8 cellular contexts compared by ENCODE assay signal in genomic region chr17:5031365-5032082, GRCh38. TPM values are rescaled to one million over a fixed set of nuclear protein-coding genes. Genes with fewer than 3 reads are reported as not detected.
DNase-seq lines count a peak whose midpoint lies in the region; ATAC-seq, FAIRE-seq and TF ChIP-seq lines count a peak whose summit lies in the region.

No MANE protein-coding gene starts in this region.

- H3K27ac ChIP-seq in H1 (ENCODE audit: low read depth, low read length) = no peak overlapping the region
- no peak overlapping the region for H3K27ac ChIP-seq in mesenchymal stem cell (ENCODE audit: low read length, poor library complexity, severe bottlenecking)

- H3K18ac ChIP-seq in H1 (ENCODE audit: extremely low read depth, low read length) = no peak overlapping the region; the same call in 1 of the 2 replicates
- H3K18ac ChIP-seq in mesenchymal stem cell (ENCODE audit: low read depth in 1 of 2, low read length in 2 of 2) = no peak overlapping the region

- H2BK5ac ChIP-seq in H1 (ENCODE audit: low read depth, low read length) (no peak overlapping the region), mesenchymal stem cell (ENCODE audit: low read depth, low read length, poor library complexity, severe bottlenecking) (no peak overlapping the region)

- H2BK15ac ChIP-seq in H1 (ENCODE audit: low read length) (no peak overlapping the region; the same call in 1 of the 2 replicates), mesenchymal stem cell (ENCODE audit: low read depth, poor library complexity, severe bottlenecking) (no peak overlapping the region)

- TF ChIP-seq RAD21 in H1 (IDR thresholded peaks at IDR 0.05 in 1 of 2, conservative IDR thresholded peaks at IDR 0.05 in 1 of 2; ENCODE audit: low read depth in 2 of 2, low read length in 2 of 2) = peak; percentile 45 to 60

- no peak overlapping the region for H4K8ac ChIP-seq in H1 (ENCODE audit: extremely low read depth, insufficient read depth, low read length)
- no peak overlapping the region for H4K8ac ChIP-seq in mesenchymal stem cell (ENCODE audit: low read length)

- H3K14ac ChIP-seq in H1 (ENCODE audit: insufficient read length) = no peak overlapping the region
- no peak overlapping the region for H3K14ac ChIP-seq in mesenchymal stem cell (ENCODE audit: low read length in 2 of 2)

- CTCF ChIA-PET in H1 (lab: Charles Lee; ENCODE audit: partially characterized antibody) = interaction anchor here (0.6 to 11.5 kb wide), 13 partner anchors 8 to 53 kb away, joined by 3 to 102 read pairs (median 5); partner anchors contain the start of gene CAMTA2

- H2BK20ac ChIP-seq in H1 (ENCODE audit: low read length) = no peak overlapping the region

- no peak overlapping the region for H4K5ac ChIP-seq in H1 (ENCODE audit: insufficient read length, low read depth, low read length)

- H2AK5ac ChIP-seq in H1 (ENCODE audit: low read depth, low read length) = no peak overlapping the region
- H2AK5ac ChIP-seq in mesenchymal stem cell (ENCODE audit: low read length, severe bottlenecking) = no peak overlapping the region

- H4K20me1 ChIP-seq in H1 (replicated peaks in 1 of 2; ENCODE audit: control insufficient read depth in 1 of 2, insufficient read depth in 2 of 2, low read length in 2 of 2) = no peaks in the 10 kb centered on the region

- no peak overlapping the region for H3K4ac ChIP-seq in H1 (replicated peaks; ENCODE audit: insufficient read length, low read depth, low read length)
- no peak overlapping the region for H3K4ac ChIP-seq in mesenchymal stem cell (ENCODE audit: low read depth in 1 of 2, low read length in 2 of 2)

- DNase-seq in NCI-H82 treated with DMSO at 0.1 percent for 48 hours (lab: John Stamatoyannopoulos, UW; ENCODE audit: unreplicated experiment) = peak; percentile 68
- peak; percentile 93 for DNase-seq in activated CD8-positive, alpha-beta memory T cell treated with anti-CD3 and anti-CD28 coated beads for 24 hours
- peak; percentile 47 to 94 for DNase-seq in H1 (ENCODE audit: low read depth in 1 of 2, low spot score in 2 of 2)
- DNase-seq in mesenchymal stem cell = peak; percentile 84
- DNase-seq in stimulated activated CD4-positive, alpha-beta T cell treated with anti-CD3 and anti-CD28 coated beads, TNF-alpha, amount 100 ng/mL, for 4 hours (ENCODE audit: low read depth in 3 of 3) = peak; percentile 70 to 77 (median 74)

- H3K79me1 ChIP-seq in H1 (ENCODE audit: low read depth, low read length) (no peaks in the 10 kb centered on the region), mesenchymal stem cell (replicated peaks; ENCODE audit: low read length, poor library complexity, severe bottlenecking) (no peaks in the 10 kb centered on the region)

- no peaks in the 10 kb centered on the region for H3K9me3 ChIP-seq in H1 (ENCODE audit: insufficient read depth in 2 of 2, low read depth in 1 of 2, low read length in 1 of 2)
- no peaks in the 10 kb centered on the region for H3K9me3 ChIP-seq in mesenchymal stem cell (ENCODE audit: control insufficient read depth, low read length)

- peak; percentile 70 for ATAC-seq in HG03280 (IDR thresholded peaks at IDR 0.05; ENCODE audit: unreplicated experiment)
- no peak for ATAC-seq in GM19328 (IDR thresholded peaks at IDR 0.05; ENCODE audit: unreplicated experiment)

- TF ChIP-seq EP300 in H1 (IDR thresholded peaks at IDR 0.05; ENCODE audit: borderline replicate concordance in 1 of 2, low read depth in 2 of 2, low read length in 2 of 2) = no peak

- H4K91ac ChIP-seq in H1 (replicated peaks; ENCODE audit: insufficient read length, low read length) = no peak overlapping the region
- no peak overlapping the region for H4K91ac ChIP-seq in mesenchymal stem cell (ENCODE audit: low read length)

- H3K36me3 ChIP-seq in H1 (ENCODE audit: control insufficient read depth in 2 of 4, insufficient read depth in 4 of 4, low read length in 3 of 4) (no peaks in the 10 kb centered on the region), mesenchymal stem cell (ENCODE audit: control insufficient read depth in 1 of 2, insufficient read depth in 2 of 2, low read depth in 1 of 2, low read length in 2 of 2) (no peaks in the 10 kb centered on the region)

- no peak overlapping the region for H2BK12ac ChIP-seq in H1 (ENCODE audit: low read depth, low read length)
- no peak overlapping the region for H2BK12ac ChIP-seq in mesenchymal stem cell (ENCODE audit: low read length in 2 of 2)

- no peaks in the 10 kb centered on the region for H3K79me2 ChIP-seq in H1 (ENCODE audit: control insufficient read depth in 1 of 2, insufficient read depth in 2 of 2, low read length in 2 of 2)

- H3K4me2 ChIP-seq in H1 (ENCODE audit: insufficient read depth in 1 of 2, low read depth in 2 of 2, low read length in 2 of 2) = peak overlapping the region; percentile 42 to 83; a peak in 3 of 4 replicates
- H3K4me2 ChIP-seq in mesenchymal stem cell (ENCODE audit: low read length, poor library complexity, severe bottlenecking) = peak overlapping the region; percentile 8

- H3K23me2 ChIP-seq in H1 (ENCODE audit: low read depth, low read length) = peaks cover 4% of the 10 kb centered on the region; the same call in 1 of the 2 replicates

- H2AFZ ChIP-seq in H1 (ENCODE audit: low read length) = peak overlapping the region; percentile 86
- H2AFZ ChIP-seq in mesenchymal stem cell (ENCODE audit: low read depth, low read length) = no peak overlapping the region

- peak; percentile 84 for FAIRE-seq in H1 (lab: Jason Lieb, UNC)

- POLR2A ChIA-PET in H1 (lab: Charles Lee; ENCODE audit: partially characterized antibody) = interaction anchor here (0.9 to 2.3 kb wide), 6 partner anchors 9 to 64 kb away, joined by 3 to 7 read pairs (median 3); partner anchors contain the start of gene SPAG7

- H3K27me3 ChIP-seq in H1 (replicated peaks in 1 of 4; ENCODE audit: control insufficient read depth in 3 of 4, extremely low read depth in 1 of 4, insufficient read depth in 3 of 4, low read length in 3 of 4) (peaks cover 0 to 14% (median 1%) of the 10 kb centered on the region in 4 experiments; a peak in 5 of 7 replicates), mesenchymal stem cell (ENCODE audit: control insufficient read depth in 1 of 2, insufficient read depth in 1 of 2, low read length in 2 of 2) (peaks cover 6 to 9% of the 10 kb centered on the region in 2 experiments)

- no peak overlapping the region for H3K56ac ChIP-seq in H1 (replicated peaks; ENCODE audit: insufficient read length, low read depth, low read length)

- TF ChIP-seq CTCF in GM12875 (IDR thresholded peaks at IDR 0.05; ENCODE audit: borderline replicate concordance, insufficient read depth, low read depth, low read length) (peak; percentile 82), H1 (IDR thresholded peaks at IDR 0.05; ENCODE audit: control extremely low read depth in 1 of 3, insufficient read depth in 1 of 3, low read depth in 1 of 3, low read length in 3 of 3) (peak; percentile 66 to 82 (median 72))

- H3K23ac ChIP-seq in H1 (ENCODE audit: insufficient read length) = no peak overlapping the region
- H3K23ac ChIP-seq in mesenchymal stem cell (ENCODE audit: low read length in 2 of 2) = no peak overlapping the region

- H2BK120ac ChIP-seq in H1 (replicated peaks; ENCODE audit: low read depth, low read length) (no peak overlapping the region), mesenchymal stem cell (ENCODE audit: low read depth, low read length) (no peak overlapping the region)

- H3K9ac ChIP-seq in H1 (replicated peaks in 1 of 4; ENCODE audit: extremely low read depth in 1 of 4, low read depth in 3 of 4, low read length in 3 of 4) = no peak overlapping the region
- H3K9ac ChIP-seq in mesenchymal stem cell (ENCODE audit: low read length) = peak overlapping the region; percentile 70

- WGBS in H1 (ENCODE audit: extremely low coverage in 1 of 2, insufficient coverage in 1 of 2, insufficient read length in 1 of 2, insufficient replicate concordance in 2 of 2, low coverage in 1 of 2, low lambda C conversion rate in 2 of 2, missing lambda C conversion rate in 1 of 2), 2 experiments = 15% methylated on average over 23 of the region's 48 CpGs; no CpG with 5 or more reads in 1 of the 2 experiments
- 9% methylated on average over 30 of the region's 48 CpGs for WGBS in mesenchymal stem cell

- H3K4me1 ChIP-seq in H1 (replicated peaks in 1 of 4; ENCODE audit: control insufficient read depth in 3 of 4, insufficient read depth in 4 of 4, low read length in 3 of 4) (no peaks in the 10 kb centered on the region; a peak in 1 of 7 replicates), mesenchymal stem cell (ENCODE audit: control insufficient read depth, insufficient read depth, low read depth, low read length) (peaks cover 3% of the 10 kb centered on the region)

- no peak for TF ChIP-seq POLR2A in H1 (IDR thresholded peaks at IDR 0.05; ENCODE audit: control extremely low read depth in 1 of 2, low read depth in 2 of 2, low read length in 2 of 2)

- peak overlapping the region; percentile 28 for H3K4me3 ChIP-seq in GM12875 (ENCODE audit: low read depth, low read length)
- peak overlapping the region; percentile 15 to 55 (median 28); a peak in 6 of 8 replicates for H3K4me3 ChIP-seq in H1 (ENCODE audit: extremely low read depth in 1 of 4, insufficient read depth in 2 of 4, low read depth in 3 of 4, low read length in 4 of 4)
- peak overlapping the region; percentile 46 to 72 for H3K4me3 ChIP-seq in mesenchymal stem cell (ENCODE audit: insufficient read depth in 1 of 2, low read depth in 1 of 2, low read length in 2 of 2)

RNA-seq across cellular contexts. Expression of gene SLC52A1, which starts 3.7 kb away (rescaled TPM):
- total RNA-seq in H1 (2021; fragmentation: NEBNext Ultra II Directional; extraction: Animal tissue kit (Norgen Biotek cat#: 25700)) = 0.61 and 0.63 TPM in 2 replicates
- polyA plus RNA-seq in H1 (2011; rRNA removed) = 0.67 and 1.2 TPM in 2 replicates
- 0.84 TPM for polyA plus RNA-seq in H1 (2011; cell fraction: cytosol; rRNA removed)
- polyA plus RNA-seq in H1 (2011; cell fraction: nucleus; rRNA removed) = 2.1 TPM
- 0.32 to 0.46 TPM (median 0.42 TPM) in 4 replicates for polyA plus RNA-seq in H1 (2012, experiment 1 of 2)
- polyA plus RNA-seq in H1 (2012, experiment 2 of 2) = 0.31 TPM
- 0.51 TPM for polyA plus RNA-seq in H1 (2013, experiment 1 of 2)
- 0.50 TPM for polyA plus RNA-seq in H1 (2013, experiment 2 of 2)
- polyA minus RNA-seq in H1 (2011; rRNA and poly(A)+ RNA removed) = 0.24 and 0.32 TPM in 2 replicates
- 0.73 TPM for polyA minus RNA-seq in H1 (2011; cell fraction: cytosol; rRNA and poly(A)+ RNA removed)
- polyA minus RNA-seq in H1 (2011; cell fraction: nucleus; rRNA and poly(A)+ RNA removed) = not detected
- polyA plus RNA-seq in mesenchymal stem cell (2013, experiment 1 of 2) = not detected
- not detected for polyA plus RNA-seq in mesenchymal stem cell (2013, experiment 2 of 2)

RNA-seq across cellular contexts. Expression of gene KIF1C, which starts 33.8 kb away (rescaled TPM):
- 114 and 118 TPM in 2 replicates for total RNA-seq in H1 (2021; fragmentation: NEBNext Ultra II Directional; extraction: Animal tissue kit (Norgen Biotek cat#: 25700))
- polyA plus RNA-seq in H1 (2011; rRNA removed) = 14.3 and 28.7 TPM in 2 replicates
- polyA plus RNA-seq in H1 (2011; cell fraction: cytosol; rRNA removed) = 27.4 TPM
- 53.5 TPM for polyA plus RNA-seq in H1 (2011; cell fraction: nucleus; rRNA removed)
- polyA plus RNA-seq in H1 (2012, experiment 1 of 2) = 43.1 to 70.2 TPM (median 60.5 TPM) in 4 replicates
- polyA plus RNA-seq in H1 (2012, experiment 2 of 2) = 25.9 TPM
- 32.0 TPM for polyA plus RNA-seq in H1 (2013, experiment 1 of 2)
- polyA plus RNA-seq in H1 (2013, experiment 2 of 2) = 29.7 TPM
- 66.8 and 74.1 TPM in 2 replicates for polyA minus RNA-seq in H1 (2011; rRNA and poly(A)+ RNA removed)
- polyA minus RNA-seq in H1 (2011; cell fraction: cytosol; rRNA and poly(A)+ RNA removed) = 28.2 TPM
- polyA minus RNA-seq in H1 (2011; cell fraction: nucleus; rRNA and poly(A)+ RNA removed) = 26.9 TPM
- polyA plus RNA-seq in mesenchymal stem cell (2013, experiment 1 of 2) = 39.8 TPM
- 38.7 TPM for polyA plus RNA-seq in mesenchymal stem cell (2013, experiment 2 of 2)

RNA-seq across cellular contexts. Expression of gene INCA1, which starts 34.2 kb away (rescaled TPM):
- total RNA-seq in H1 (2021; fragmentation: NEBNext Ultra II Directional; extraction: Animal tissue kit (Norgen Biotek cat#: 25700)) = 1.1 and 1.4 TPM in 2 replicates
- 0.80 and 0.89 TPM in 2 replicates for polyA plus RNA-seq in H1 (2011; rRNA removed)
- polyA plus RNA-seq in H1 (2011; cell fraction: cytosol; rRNA removed) = 0.78 TPM
- polyA plus RNA-seq in H1 (2011; cell fraction: nucleus; rRNA removed) = 3.1 TPM
- polyA plus RNA-seq in H1 (2012, experiment 1 of 2) = 1.2 to 1.7 TPM (median 1.5 TPM) in 4 replicates
- 0.97 TPM for polyA plus RNA-seq in H1 (2012, experiment 2 of 2)
- polyA plus RNA-seq in H1 (2013, experiment 1 of 2) = 0.91 TPM
- 0.61 TPM for polyA plus RNA-seq in H1 (2013, experiment 2 of 2)
- 0.24 and 0.82 TPM in 2 replicates for polyA minus RNA-seq in H1 (2011; rRNA and poly(A)+ RNA removed)
- not detected for polyA minus RNA-seq in H1 (2011; cell fraction: cytosol; rRNA and poly(A)+ RNA removed)
- 0.90 TPM for polyA minus RNA-seq in H1 (2011; cell fraction: nucleus; rRNA and poly(A)+ RNA removed)
- polyA plus RNA-seq in mesenchymal stem cell (2013, experiment 1 of 2) = 0.83 TPM
- 0.70 TPM for polyA plus RNA-seq in mesenchymal stem cell (2013, experiment 2 of 2)

RNA-seq across cellular contexts. Expression of gene CAMTA2, which starts 44.0 kb away (rescaled TPM):
- total RNA-seq in H1 (2021; fragmentation: NEBNext Ultra II Directional; extraction: Animal tissue kit (Norgen Biotek cat#: 25700)) = 11.4 and 12.0 TPM in 2 replicates
- 5.5 and 13.7 TPM in 2 replicates for polyA plus RNA-seq in H1 (2011; rRNA removed)
- polyA plus RNA-seq in H1 (2011; cell fraction: cytosol; rRNA removed) = 4.1 TPM
- 29.2 TPM for polyA plus RNA-seq in H1 (2011; cell fraction: nucleus; rRNA removed)
- polyA plus RNA-seq in H1 (2012, experiment 1 of 2) = 8.2 to 14.4 TPM (median 11.6 TPM) in 4 replicates
- 29.1 TPM for polyA plus RNA-seq in H1 (2012, experiment 2 of 2)
- 10.3 TPM for polyA plus RNA-seq in H1 (2013, experiment 1 of 2)
- polyA plus RNA-seq in H1 (2013, experiment 2 of 2) = 9.5 TPM
- polyA minus RNA-seq in H1 (2011; rRNA and poly(A)+ RNA removed) = 2.1 and 7.3 TPM in 2 replicates
- 7.0 TPM for polyA minus RNA-seq in H1 (2011; cell fraction: cytosol; rRNA and poly(A)+ RNA removed)
- 10.2 TPM for polyA minus RNA-seq in H1 (2011; cell fraction: nucleus; rRNA and poly(A)+ RNA removed)
- 51.0 TPM for polyA plus RNA-seq in mesenchymal stem cell (2013, experiment 1 of 2)
- polyA plus RNA-seq in mesenchymal stem cell (2013, experiment 2 of 2) = 49.6 TPM

RNA-seq across cellular contexts. Expression of gene ZFP3, which starts 46.7 kb away (rescaled TPM):
- 0.15 and 0.17 TPM in 2 replicates for total RNA-seq in H1 (2021; fragmentation: NEBNext Ultra II Directional; extraction: Animal tissue kit (Norgen Biotek cat#: 25700))
- 0.31 and 0.44 TPM in 2 replicates for polyA plus RNA-seq in H1 (2011; rRNA removed)
- 0.37 TPM for polyA plus RNA-seq in H1 (2011; cell fraction: cytosol; rRNA removed)
- 0.20 TPM for polyA plus RNA-seq in H1 (2011; cell fraction: nucleus; rRNA removed)
- polyA plus RNA-seq in H1 (2012, experiment 1 of 2) = 0.28 to 0.39 TPM (median 0.34 TPM) in 4 replicates
- 0.03 TPM for polyA plus RNA-seq in H1 (2012, experiment 2 of 2)
- 0.39 TPM for polyA plus RNA-seq in H1 (2013, experiment 1 of 2)
- polyA plus RNA-seq in H1 (2013, experiment 2 of 2) = 0.33 TPM
- polyA minus RNA-seq in H1 (2011; rRNA and poly(A)+ RNA removed) = 0.49 and 0.66 TPM in 2 replicates
- 0.44 TPM for polyA minus RNA-seq in H1 (2011; cell fraction: cytosol; rRNA and poly(A)+ RNA removed)
- 1.7 TPM for polyA minus RNA-seq in H1 (2011; cell fraction: nucleus; rRNA and poly(A)+ RNA removed)
- polyA plus RNA-seq in mesenchymal stem cell (2013, experiment 1 of 2) = not detected
- polyA plus RNA-seq in mesenchymal stem cell (2013, experiment 2 of 2) = not detected
